In the genomic region with DNA sequence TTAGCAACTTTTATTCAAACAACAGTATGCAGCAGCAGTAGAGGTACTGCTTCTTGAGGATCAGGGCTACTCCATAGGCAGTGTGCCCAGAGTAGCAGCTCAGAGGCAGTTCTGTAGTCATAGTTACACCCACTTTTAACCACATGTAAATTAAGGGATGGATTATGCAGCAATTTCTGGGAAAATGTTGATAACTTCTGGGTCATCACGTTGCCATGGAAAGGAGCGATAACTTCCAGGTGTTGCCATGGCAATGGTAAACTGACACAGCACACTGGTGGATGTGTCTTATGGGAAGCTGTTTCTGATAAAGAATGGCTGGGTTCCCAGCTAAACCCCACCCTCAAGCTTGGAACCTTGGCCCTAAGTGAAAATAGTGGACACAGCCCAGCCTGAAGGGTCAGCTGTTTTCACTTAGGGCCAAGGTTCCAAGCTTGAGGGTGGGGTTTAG, we compare ENCODE assay signal across 13 cellular contexts. TPM values are rescaled to one million over a fixed set of nuclear protein-coding genes. Genes with fewer than 3 reads are reported as not detected.
DNase-seq lines count a peak whose midpoint lies in the region; ATAC-seq and TF ChIP-seq lines count a peak whose summit lies in the region.
"Had no signal": no experiment of that assay in that cellular context is flagged by ENCODE, and none has a peak within 500 bp of the region (broad histone marks: within the 10 kb centered on the region; RNA-seq: fewer than 3 reads in every experiment).

No MANE protein-coding gene starts in this region.

- H3K36me3 ChIP-seq in right atrium auricular region = no peaks in the 10 kb centered on the region
- H3K36me3 ChIP-seq in skeletal muscle tissue (ENCODE audit: control insufficient read depth in 3 of 3, insufficient read depth in 3 of 3, low read length in 3 of 3) = no peaks in the 10 kb centered on the region

- ATAC-seq in GM19395 (IDR thresholded peaks at IDR 0.05; ENCODE audit: unreplicated experiment) = no peak
- ATAC-seq: activated CD8-positive, alpha-beta T cell treated with anti-CD3 and anti-CD28 coated beads, Interleukin-2, amount 10 ng/mL, durations not matched to agents 7 days and 5 days; esophagus mucosa had no signal

- H3K4me1 ChIP-seq in right atrium auricular region = peaks cover 0 to 13% of the 10 kb centered on the region in 2 donors
- peaks cover 0 to 3% (median 0%) of the 10 kb centered on the region in 3 donors for H3K4me1 ChIP-seq in skeletal muscle tissue (ENCODE audit: control insufficient read depth in 3 of 3, insufficient read depth in 3 of 3, low read length in 3 of 3)

- no peaks in the 10 kb centered on the region for H3K9me3 ChIP-seq in right atrium auricular region
- no peaks in the 10 kb centered on the region for H3K9me3 ChIP-seq in skeletal muscle tissue (ENCODE audit: control insufficient read depth in 3 of 3, low read length in 3 of 3)

- H3K4me3 ChIP-seq in right atrium auricular region (no peak overlapping the region), skeletal muscle tissue (ENCODE audit: low read length in 3 of 3) (no peak overlapping the region)

- H3K27ac ChIP-seq in right atrium auricular region = peak overlapping the region; percentile 67 to 71
- H3K27ac ChIP-seq in skeletal muscle tissue (ENCODE audit: low read depth, low read length) = peak overlapping the region; percentile 54

- TF ChIP-seq CTCF in right atrium auricular region (IDR thresholded peaks at IDR 0.05) = no peak

- H3K27me3 ChIP-seq in right atrium auricular region (no peaks in the 10 kb centered on the region), skeletal muscle tissue (ENCODE audit: control insufficient read depth in 3 of 3, insufficient read depth in 3 of 3, low read length in 3 of 3) (peaks cover 0 to 10% (median 0%) of the 10 kb centered on the region in 3 donors)

- DNase-seq in HUDEP-2 (lab: John Stamatoyannopoulos, UW; ENCODE audit: unreplicated experiment in 76 of 76) (peak in 72 of 76 experiments; percentile 4 to 95 (median 68)), astrocyte of the hippocampus (ENCODE audit: low read depth, low spot score) (peak; percentile 6), right atrium auricular region (ENCODE audit: low spot score) (peak; percentile 95), GM03348 (ENCODE audit: low spot score) (no peak), EL (no peak)
- DNase-seq: activated CD8-positive, alpha-beta T cell treated with anti-CD3 and anti-CD28 coated beads, Interleukin-2, amount 10 ng/mL, durations not matched to agents 7 days and 5 days; activated effector memory CD4-positive, alpha-beta T cell treated with Interleukin-2 at 50 U/mL for 16 hours; CD4-positive, alpha-beta memory T cell; NCI-H2171; SIG-M5 had no signal

- no peak overlapping the region for H3K9ac ChIP-seq in skeletal muscle tissue (ENCODE audit: low read depth in 1 of 3, low read length in 3 of 3)

RNA-seq across cellular contexts. Expression of a gene that starts 29.0 kb away (rescaled TPM):
- total RNA-seq in right atrium auricular region (1,000 to 10,000 TPM in 1 of 2 donors, 100 to 1,000 TPM in 1; 185 to 1,320 TPM), skeletal muscle tissue (not detected)
- total RNA-seq: activated CD8-positive, alpha-beta T cell treated with anti-CD3 and anti-CD28 coated beads, Interleukin-2, amount 10 ng/mL, durations not matched to agents 7 days and 5 days; CD4-positive, alpha-beta memory T cell had no signal

Comparison
In these comparisons a context has a peak if more than half of its experiments do, and no peak if none do; other contexts are left out.
1. DNase-seq: peak in HUDEP-2 (72 of 76), astrocyte of the hippocampus (single experiment) and right atrium auricular region (single experiment); none in GM03348 (single experiment) and EL (single experiment).
2. RNA of a gene that starts 29.0 kb away (total RNA-seq): 185 to 1,320 TPM in right atrium auricular region; not detected in skeletal muscle tissue (single experiment); every median in the first group is over 100 times any median in the second.